ENCODE assay signal across 8 cellular contexts in the genomic region with DNA sequence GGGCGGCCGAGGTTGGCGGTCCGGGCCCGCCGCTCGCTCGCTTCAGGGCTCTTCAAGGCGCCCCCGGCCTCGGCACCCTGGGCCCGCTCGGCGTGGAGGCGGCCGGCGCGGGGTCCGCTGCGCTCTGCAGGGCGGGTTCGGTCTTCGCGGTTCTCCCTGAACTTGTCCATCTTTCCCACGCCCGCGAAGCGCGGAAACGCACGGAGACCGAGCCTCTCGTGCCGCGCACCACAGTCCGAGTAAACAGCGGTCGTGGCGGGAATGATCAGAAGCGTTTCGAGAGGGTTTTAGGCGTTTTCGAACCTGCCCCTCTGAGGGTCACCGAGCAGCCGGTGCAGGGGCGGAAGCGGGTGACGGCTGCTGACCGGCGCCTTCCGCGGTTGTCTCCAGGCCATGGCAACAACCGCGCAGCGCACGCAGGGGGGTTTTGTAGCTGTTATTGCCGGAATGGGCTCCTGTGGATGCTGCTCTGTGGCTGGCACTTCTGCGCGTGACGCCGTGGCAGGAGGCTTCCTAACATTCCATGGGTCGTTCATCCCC. TPM values are rescaled to one million over a fixed set of nuclear protein-coding genes. Genes with fewer than 3 reads are reported as not detected.
A peak's percentile ranks its signal among the peaks of the same experiment; 100 is the strongest.
DNase-seq lines count a peak whose midpoint lies in the region; FAIRE-seq and TF ChIP-seq lines count a peak whose summit lies in the region.

No MANE protein-coding gene starts in this region.

- intact Hi-C loops in endothelial cell of umbilical vein (cut with micrococcal nuclease), result loop anchor here (1.0 to 10.0 kb wide), 5 partner anchors 9 to 386 kb away; a partner anchor contains a TSS

- H2AFZ ChIP-seq in SU-DHL-6 (ENCODE audit: low read depth, low read length, severe bottlenecking) (peak overlapping the region; percentile 50), endothelial cell of umbilical vein (ENCODE audit: low read depth, low read length) (peak overlapping the region; percentile 23)

- H3K4me1 ChIP-seq in ES-I3 (ENCODE audit: insufficient read depth, low read length) (no peaks in the 10 kb centered on the region), HEK293 (ENCODE audit: control insufficient read depth, insufficient read depth, low read length) (peaks cover 5% of the 10 kb centered on the region), endothelial cell of umbilical vein (ENCODE audit: control insufficient read depth, extremely low read depth, insufficient read depth, low read length) (peaks cover 11% of the 10 kb centered on the region)

- FAIRE-seq in endothelial cell of umbilical vein (lab: Jason Lieb, UNC), result peak; percentile 85
- no peak for FAIRE-seq in GM19239 (lab: Jason Lieb, UNC)

- H3K27me3 ChIP-seq in SU-DHL-6 (ENCODE audit: low read length) (no peaks in the 10 kb centered on the region), endothelial cell of umbilical vein (ENCODE audit: control insufficient read depth in 2 of 2, insufficient read depth in 2 of 2, low read length in 2 of 2) (no peaks in the 10 kb centered on the region)

- no peaks in the 10 kb centered on the region for H4K20me1 ChIP-seq in SU-DHL-6 (ENCODE audit: low read depth, low read length)
- H4K20me1 ChIP-seq in endothelial cell of umbilical vein (replicated peaks; ENCODE audit: control insufficient read depth, extremely low read depth, insufficient read depth, low read length), result no peaks in the 10 kb centered on the region

- H3K9ac ChIP-seq in ES-I3 (ENCODE audit: low read depth, low read length), result peak overlapping the region; percentile 86
- peak overlapping the region; percentile 82 for H3K9ac ChIP-seq in SU-DHL-6 (ENCODE audit: low read length)
- peak overlapping the region; percentile 96 for H3K9ac ChIP-seq in endothelial cell of umbilical vein (replicated peaks; ENCODE audit: extremely low read depth, insufficient read depth, low read length)

- BruUV-seq in endothelial cell of umbilical vein (replicated peaks; lab: Mats Ljungman, UMichigan), result TSS peak; percentile 52

- DNase-seq in endothelial cell of umbilical vein (ENCODE audit: low read depth, low spot score) (peak; percentile 78), myocyte (ENCODE audit: low read depth) (peak; percentile 54), GM19239 (ENCODE audit: insufficient read length, low spot score) (no peak), SKM-1 treated with dmso at 0.1 percent for 144 hours (lab: John Stamatoyannopoulos, UW; ENCODE audit: unreplicated experiment) (no peak)
- DNase-seq in activated CD8-positive, alpha-beta memory T cell treated with anti-CD3 and anti-CD28 coated beads, Interleukin-2, amount 50 U/mL, for 48 hours, result no peak

- TF ChIP-seq CTCF in HEK293 (tag by site-specific recombination; IDR thresholded peaks at IDR 0.05) (no peak), SU-DHL-6 (IDR thresholded peaks at IDR 0.05; ENCODE audit: insufficient read depth, low read length, poor library complexity, severe bottlenecking) (no peak), endothelial cell of umbilical vein (IDR thresholded peaks at IDR 0.05; ENCODE audit: extremely low read depth in 1 of 2, insufficient read depth in 1 of 2, low read depth in 1 of 2, low read length in 2 of 2) (no peak)

- H3K9me3 ChIP-seq in ES-I3 (ENCODE audit: control insufficient read depth, insufficient read depth, low read length) (no peaks in the 10 kb centered on the region), HEK293 (ENCODE audit: control insufficient read depth, insufficient read depth, low read depth, low read length) (no peaks in the 10 kb centered on the region), SU-DHL-6 (ENCODE audit: insufficient read depth, low read length) (no peaks in the 10 kb centered on the region), endothelial cell of umbilical vein (replicated peaks; ENCODE audit: control insufficient read depth, insufficient read depth, low read length) (no peaks in the 10 kb centered on the region)

- no peaks in the 10 kb centered on the region for H3K9me2 ChIP-seq in SU-DHL-6 (replicated peaks; ENCODE audit: insufficient read depth, low read length)

- CTCF ChIA-PET in HEK293 (lab: Yijun Ruan, JAX), result interaction anchor here (0.7 kb wide), 1 partner anchor 102 kb away, joined by 3 read pairs; no protein-coding TSS in a partner anchor
- CTCF ChIA-PET in endothelial cell of umbilical vein (lab: Charles Lee), result no interaction called here

- no peak for TF ChIP-seq POLR2A in endothelial cell of umbilical vein (IDR thresholded peaks at IDR 0.05; ENCODE audit: low read depth, low read length)

- H3K4me2 ChIP-seq in SU-DHL-6 (ENCODE audit: low read depth, low read length, poor library complexity, severe bottlenecking) (peak overlapping the region; percentile 97), endothelial cell of umbilical vein (ENCODE audit: insufficient read depth, low read length) (peak overlapping the region; percentile 34)

- H3K27ac ChIP-seq in HEK293 (ENCODE audit: extremely low read depth, low read depth, low read length) (peak overlapping the region; percentile 95), SU-DHL-6 (ENCODE audit: low read depth, low read length) (no peak overlapping the region), endothelial cell of umbilical vein (ENCODE audit: insufficient read depth, low read depth, low read length) (peak overlapping the region; percentile 96)

- POLR2A ChIA-PET in HEK293 (lab: Yijun Ruan, JAX), result interaction anchor here (0.7 to 1.5 kb wide), 2 partner anchors 16 to 60 kb away, joined by 3 read pairs; a partner anchor contains a TSS
- POLR2A ChIA-PET in endothelial cell of umbilical vein (lab: Charles Lee), result no interaction called here

- H3K4me3 ChIP-seq in HEK293 (ENCODE audit: low read depth, low read length) (peak overlapping the region; percentile 92), SU-DHL-6 (ENCODE audit: insufficient read depth, low read length, poor library complexity, severe bottlenecking) (peak overlapping the region; percentile 98), endothelial cell of umbilical vein (replicated peaks in 1 of 3; ENCODE audit: insufficient read depth in 1 of 3, low read depth in 1 of 3, low read length in 3 of 3) (peak overlapping the region; percentile 18 to 65 (median 57))

- dilution Hi-C loops in endothelial cell of umbilical vein (cut with MboI; ENCODE audit: extremely low pct_ligation_motif_present, low sequenced_read_pairs), result no loop called here

- no peaks in the 10 kb centered on the region for H3K9me1 ChIP-seq in endothelial cell of umbilical vein (replicated peaks; ENCODE audit: control insufficient read depth, extremely low read depth, insufficient read depth, low read length)

- H3F3A ChIP-seq in SU-DHL-6 (ENCODE audit: insufficient read depth), result no peaks in the 10 kb centered on the region

- 0 out of 2 replicates have a peak, but pooled peaks cover 3% of the 10 kb centered on the region for H3K36me3 ChIP-seq in ES-I3 (ENCODE audit: insufficient read depth, low read length)
- peaks cover 15 to 42% of the 10 kb centered on the region in 2 experiments for H3K36me3 ChIP-seq in HEK293 (ENCODE audit: control insufficient read depth in 2 of 2, insufficient read depth in 1 of 2, low read length in 2 of 2)
- H3K36me3 ChIP-seq in SU-DHL-6 (ENCODE audit: low read length), result no peaks in the 10 kb centered on the region; the same call in 1 of the 2 replicates
- peaks cover 0 to 18% of the 10 kb centered on the region in 2 experiments for H3K36me3 ChIP-seq in endothelial cell of umbilical vein (ENCODE audit: control insufficient read depth in 2 of 2, extremely low read depth in 1 of 2, insufficient read depth in 2 of 2, low read length in 2 of 2)

- H3K79me2 ChIP-seq in SU-DHL-6 (ENCODE audit: insufficient read depth, low read length), result peaks cover 9% of the 10 kb centered on the region; the same call in 1 of the 2 replicates
- no peaks in the 10 kb centered on the region for H3K79me2 ChIP-seq in endothelial cell of umbilical vein (ENCODE audit: control insufficient read depth, insufficient read depth, low read length)

RNA-seq across cellular contexts. Expression of a gene that starts 0.4 kb away (rescaled TPM):
- 83.4 and 85.6 TPM in 2 replicates for total RNA-seq in endothelial cell of umbilical vein
- polyA plus RNA-seq in endothelial cell of umbilical vein, result 128 and 158 TPM in 2 replicates
- 117 and 128 TPM in 2 replicates for polyA plus RNA-seq in endothelial cell of umbilical vein (2011; cell fraction: cytosol; rRNA removed)
- 184 and 220 TPM in 2 replicates for polyA plus RNA-seq in endothelial cell of umbilical vein (2011; cell fraction: nucleus; rRNA removed)
- 105 and 108 TPM in 2 replicates for polyA plus RNA-seq in endothelial cell of umbilical vein (2012)
- 76.0 and 98.9 TPM in 2 replicates for polyA minus RNA-seq in endothelial cell of umbilical vein
- polyA minus RNA-seq in endothelial cell of umbilical vein (2011; cell fraction: cytosol; rRNA and poly(A)+ RNA removed), result 33.8 TPM
- 55.3 and 56.1 TPM in 2 replicates for polyA minus RNA-seq in endothelial cell of umbilical vein (2011; cell fraction: nucleus; rRNA and poly(A)+ RNA removed)
- 55.4 and 66.1 TPM in 2 replicates for total RNA-seq in myocyte
- 82.0 TPM for polyA plus RNA-seq in myocyte (2012)

RNA-seq across cellular contexts. Expression of a gene that starts 8.4 kb away (rescaled TPM):
- total RNA-seq in endothelial cell of umbilical vein (60.6 and 71.8 TPM in 2 replicates), myocyte (59.0 and 62.2 TPM in 2 replicates)
- polyA plus RNA-seq in endothelial cell of umbilical vein, result 81.5 and 99.2 TPM in 2 replicates
- 63.6 and 78.0 TPM in 2 replicates for polyA plus RNA-seq in endothelial cell of umbilical vein (2011; cell fraction: cytosol; rRNA removed)
- 113 and 141 TPM in 2 replicates for polyA plus RNA-seq in endothelial cell of umbilical vein (2011; cell fraction: nucleus; rRNA removed)
- 48.5 and 55.4 TPM in 2 replicates for polyA plus RNA-seq in endothelial cell of umbilical vein (2012)
- 67.0 and 67.8 TPM in 2 replicates for polyA minus RNA-seq in endothelial cell of umbilical vein
- 23.5 TPM for polyA minus RNA-seq in endothelial cell of umbilical vein (2011; cell fraction: cytosol; rRNA and poly(A)+ RNA removed)
- 41.6 and 46.8 TPM in 2 replicates for polyA minus RNA-seq in endothelial cell of umbilical vein (2011; cell fraction: nucleus; rRNA and poly(A)+ RNA removed)
- polyA plus RNA-seq in myocyte (2012), result 46.9 TPM

RNA-seq across cellular contexts. Expression of a gene that starts 40.6 kb away (rescaled TPM):
- total RNA-seq in endothelial cell of umbilical vein (34.8 and 37.1 TPM in 2 replicates), myocyte (37.4 and 53.4 TPM in 2 replicates)
- polyA plus RNA-seq in endothelial cell of umbilical vein, result 31.7 and 34.7 TPM in 2 replicates
- 26.4 and 30.1 TPM in 2 replicates for polyA plus RNA-seq in endothelial cell of umbilical vein (2011; cell fraction: cytosol; rRNA removed)
- 22.4 and 24.2 TPM in 2 replicates for polyA plus RNA-seq in endothelial cell of umbilical vein (2011; cell fraction: nucleus; rRNA removed)
- 18.6 and 25.3 TPM in 2 replicates for polyA plus RNA-seq in endothelial cell of umbilical vein (2012)
- polyA minus RNA-seq in endothelial cell of umbilical vein, result 20.1 and 24.3 TPM in 2 replicates
- polyA minus RNA-seq in endothelial cell of umbilical vein (2011; cell fraction: cytosol; rRNA and poly(A)+ RNA removed), result 10.7 TPM
- 7.6 and 9.7 TPM in 2 replicates for polyA minus RNA-seq in endothelial cell of umbilical vein (2011; cell fraction: nucleus; rRNA and poly(A)+ RNA removed)
- polyA plus RNA-seq in myocyte (2012), result 30.9 TPM

RNA-seq across cellular contexts. Expression of a gene that starts 40.8 kb away (rescaled TPM):
- 12.8 and 12.9 TPM in 2 replicates for total RNA-seq in endothelial cell of umbilical vein
- polyA plus RNA-seq in endothelial cell of umbilical vein, result 18.6 and 23.4 TPM in 2 replicates
- 5.6 and 11.7 TPM in 2 replicates for polyA plus RNA-seq in endothelial cell of umbilical vein (2011; cell fraction: cytosol; rRNA removed)
- polyA plus RNA-seq in endothelial cell of umbilical vein (2011; cell fraction: nucleus; rRNA removed), result 125 and 135 TPM in 2 replicates
- polyA plus RNA-seq in endothelial cell of umbilical vein (2012), result 7.7 and 14.8 TPM in 2 replicates
- polyA minus RNA-seq in endothelial cell of umbilical vein, result 12.9 and 14.7 TPM in 2 replicates
- 11.4 TPM for polyA minus RNA-seq in endothelial cell of umbilical vein (2011; cell fraction: cytosol; rRNA and poly(A)+ RNA removed)
- 13.1 and 22.2 TPM in 2 replicates for polyA minus RNA-seq in endothelial cell of umbilical vein (2011; cell fraction: nucleus; rRNA and poly(A)+ RNA removed)
- total RNA-seq in myocyte, result 30.2 and 41.8 TPM in 2 replicates
- 14.7 TPM for polyA plus RNA-seq in myocyte (2012)

Comparison
In these comparisons a context has a peak if more than half of its experiments do, and no peak if none do; other contexts are left out.
1. DNase-seq: peak in endothelial cell of umbilical vein (single experiment) and myocyte (single experiment); none in GM19239 (single experiment), SKM-1 treated with dmso at 0.1 percent for 144 hours (single experiment) and activated CD8-positive, alpha-beta memory T cell treated with anti-CD3 and anti-CD28 coated beads, Interleukin-2, amount 50 U/mL, for 48 hours (single experiment).
2. Peak in every context shown above with its lines, with median percentiles within 50 percentile points of each other: H3K9ac ChIP-seq and H3K4me3 ChIP-seq.